ENCODE assay signal across 19 cellular contexts in the genomic region with DNA sequence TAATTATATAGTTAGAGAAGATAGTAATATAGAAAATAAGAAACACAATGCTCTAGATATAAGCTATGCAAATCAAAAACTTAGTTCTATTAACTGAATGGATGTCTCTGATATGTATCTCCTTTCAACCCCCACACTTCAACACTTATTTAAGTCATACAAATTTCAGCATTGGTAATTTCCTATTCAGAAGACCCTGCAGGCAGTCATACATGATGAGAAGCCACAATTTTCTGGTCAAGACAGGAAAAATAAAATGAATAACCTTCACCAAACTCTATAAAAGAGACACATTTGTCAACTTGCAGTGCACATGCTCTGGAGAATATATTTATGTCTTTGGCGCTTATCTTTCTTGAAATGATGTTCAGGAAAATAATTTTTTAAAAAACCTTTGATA. TPM values are rescaled to one million over a fixed set of nuclear protein-coding genes. Genes with fewer than 3 reads are reported as not detected.
"Had no signal": no experiment of that assay in that cellular context is flagged by ENCODE, and none has a peak within 500 bp of the region (broad histone marks: within the 10 kb centered on the region; RNA-seq: fewer than 3 reads in every experiment).

No MANE protein-coding gene starts in this region.

- H3K36me3 Mint-ChIP-seq: activated CD4-positive, alpha-beta memory T cell treated with anti-CD3 and anti-CD28 coated beads for 36 hours; activated naive CD8-positive, alpha-beta T cell treated with anti-CD3 and anti-CD28 coated beads for 36 hours; memory B cell; naive B cell had no signal

- H3K27ac ChIP-seq: colonic mucosa, upper lobe of right lung had no signal

- H3K4me3 ChIP-seq: colonic mucosa had no signal

- ATAC-seq: upper lobe of right lung had no signal

- H3K27me3 Mint-ChIP-seq: activated B cell treated with CpG ODN at 0.5 μM for 24 hours; activated CD4-positive, alpha-beta memory T cell treated with anti-CD3 and anti-CD28 coated beads for 36 hours; activated naive CD8-positive, alpha-beta T cell treated with anti-CD3 and anti-CD28 coated beads for 36 hours; central memory CD8-positive, alpha-beta T cell; memory B cell; naive B cell had no signal

- H3K36me3 ChIP-seq: brain microvascular endothelial cell, colonic mucosa, heart left ventricle, upper lobe of right lung had no signal

- H3K27me3 ChIP-seq: brain microvascular endothelial cell, colonic mucosa, heart left ventricle, upper lobe of right lung had no signal

- H3K4me1 Mint-ChIP-seq: activated B cell treated with CpG ODN at 0.5 μM for 24 hours; activated naive CD8-positive, alpha-beta T cell treated with anti-CD3 and anti-CD28 coated beads for 36 hours; central memory CD8-positive, alpha-beta T cell; memory B cell; naive B cell had no signal

- H3K27ac Mint-ChIP-seq: activated B cell treated with CpG ODN at 0.5 μM for 24 hours; activated CD4-positive, alpha-beta memory T cell treated with anti-CD3 and anti-CD28 coated beads for 36 hours; activated naive CD8-positive, alpha-beta T cell treated with anti-CD3 and anti-CD28 coated beads for 36 hours; memory B cell; naive B cell had no signal

- DNase-seq: activated B cell treated with CpG ODN at 0.5 μM for 24 hours; activated CD4-positive, alpha-beta memory T cell treated with anti-CD3 and anti-CD28 coated beads for 36 hours; activated CD4-positive, alpha-beta T cell treated with anti-CD3 and anti-CD28 coated beads for 4 hours; activated naive CD4-positive, alpha-beta T cell; activated naive CD8-positive, alpha-beta T cell treated with anti-CD3 and anti-CD28 coated beads for 36 hours; activated T-cell treated with anti-CD3 and anti-CD28 coated beads for 4 hours; colonic mucosa; naive B cell; retina; stimulated activated CD4-positive, alpha-beta T cell treated with anti-CD3 and anti-CD28 coated beads, Interleukin-12 subunit alpha, Interleukin-12 subunit beta, amount 100 ng/mL, for 4 hours; stimulated activated CD4-positive, alpha-beta T cell treated with anti-CD3 and anti-CD28 coated beads, Interleukin-1b, Interleukin-23, amount 100 ng/mL, for 48 hours; stimulated activated CD8-positive, alpha-beta memory T cell treated with anti-CD3 and anti-CD28 coated beads, Interleukin-4, amount 100 ng/mL, for 48 hours; stimulated activated naive CD4-positive, alpha-beta T cell; upper lobe of right lung had no signal

- H3K4me1 ChIP-seq: colonic mucosa, heart left ventricle, upper lobe of right lung had no signal

- H3K4me3 Mint-ChIP-seq: activated B cell treated with CpG ODN at 0.5 μM for 24 hours; activated CD4-positive, alpha-beta memory T cell treated with anti-CD3 and anti-CD28 coated beads for 36 hours; activated naive CD8-positive, alpha-beta T cell treated with anti-CD3 and anti-CD28 coated beads for 36 hours; central memory CD8-positive, alpha-beta T cell; memory B cell; naive B cell had no signal

- H3K9me3 Mint-ChIP-seq: activated B cell treated with CpG ODN at 0.5 μM for 24 hours; activated CD4-positive, alpha-beta memory T cell treated with anti-CD3 and anti-CD28 coated beads for 36 hours; activated naive CD8-positive, alpha-beta T cell treated with anti-CD3 and anti-CD28 coated beads for 36 hours; memory B cell; naive B cell had no signal

- H3K9me3 ChIP-seq: colonic mucosa, heart left ventricle, upper lobe of right lung had no signal

RNA-seq across cellular contexts. Expression of a gene that starts 0.6 kb away (rescaled TPM):
- total RNA-seq: activated B cell treated with CpG ODN at 0.5 μM for 24 hours; activated CD4-positive, alpha-beta memory T cell treated with anti-CD3 and anti-CD28 coated beads for 36 hours; activated naive CD8-positive, alpha-beta T cell treated with anti-CD3 and anti-CD28 coated beads for 36 hours; mononuclear cell had no signal
